ENCODE assay signal across 25 cellular contexts in genomic region chr17:33990943-33991706, GRCh38.
DNase-seq lines count a peak whose midpoint lies in the region; ATAC-seq and TF ChIP-seq lines count a peak whose summit lies in the region.
"Had no signal": no experiment of that assay in that cellular context is flagged by ENCODE, and none has a peak within 500 bp of the region (broad histone marks: within the 10 kb centered on the region; RNA-seq: fewer than 3 reads in every experiment).

No MANE protein-coding gene starts in this region.

- H4K5ac ChIP-seq in H9 (ENCODE audit: insufficient read length, low read depth, low read length), result no peak overlapping the region

- H3K9me3 ChIP-seq in BLaER1, result peaks cover 6% of the 10 kb centered on the region; the same call in 1 of the 2 replicates
- peaks cover 9% of the 10 kb centered on the region for H3K9me3 ChIP-seq in H9 (ENCODE audit: control insufficient read depth, low read depth, low read length)
- H3K9me3 ChIP-seq in PC-3 (ENCODE audit: low read length), result no peaks in the 10 kb centered on the region
- H3K9me3 ChIP-seq: sigmoid colon had no signal

- H3K27ac ChIP-seq in BLaER1, result no peak overlapping the region
- H3K27ac ChIP-seq in H9 (ENCODE audit: insufficient read length, low read depth, low read length), result no peak overlapping the region
- no peak overlapping the region for H3K27ac ChIP-seq in PC-3 (ENCODE audit: low read length)
- H3K27ac ChIP-seq: brain microvascular endothelial cell, heart right ventricle, sigmoid colon had no signal

- no peaks in the 10 kb centered on the region for H3K36me3 ChIP-seq in BLaER1
- H3K36me3 ChIP-seq in PC-3 (ENCODE audit: low read depth, low read length), result no peaks in the 10 kb centered on the region
- H3K36me3 ChIP-seq: brain microvascular endothelial cell, heart right ventricle, sigmoid colon had no signal

- H2AFZ ChIP-seq in H9 (ENCODE audit: low read length) (no peak overlapping the region), PC-3 (ENCODE audit: low read length) (no peak overlapping the region)

- H3K27me3 ChIP-seq in BLaER1 (no peaks in the 10 kb centered on the region), H9 (ENCODE audit: insufficient read depth, low read length) (no peaks in the 10 kb centered on the region), PC-3 (ENCODE audit: low read length) (no peaks in the 10 kb centered on the region)
- H3K27me3 ChIP-seq: brain microvascular endothelial cell, sigmoid colon had no signal

- peak; percentile 23 for DNase-seq in H9
- peak; percentile 5 for DNase-seq in OCI-M1 (lab: John Stamatoyannopoulos, UW)
- DNase-seq in kidney tubule cell (ENCODE audit: low spot score), result peak; percentile 13
- DNase-seq in germinal center (ENCODE audit: low spot score), result no peak
- no peak for DNase-seq in Right ventricle myocardium inferior (ENCODE audit: missing footprints)
- DNase-seq in PC-3, result no peak
- DNase-seq in stimulated activated naive CD4-positive, alpha-beta T cell treated with Interleukin-2 at 50 U/mL for 16 hours (lab: John Stamatoyannopoulos, UW), result no peak
- DNase-seq: activated CD4-positive, alpha-beta T cell treated with anti-CD3 and anti-CD28 coated beads, Interleukin-2, amount 50 U/mL, for 4 hours; activated CD4-positive, CD25-positive, alpha-beta regulatory T cell; activated naive CD4-positive, alpha-beta T cell treated with anti-CD3 and anti-CD28 coated beads, Interleukin-2, amount 10 ng/mL, durations not matched to agents 7 days and 5 days; amniotic stem cell; brain microvascular endothelial cell; CD4-positive, alpha-beta T cell; heart right ventricle; KBM-7; kidney glomerular epithelial cell; mesenchymal stem cell; NCI-H1048; NCI-H1694; NCI-H524 treated with DMSO at 0.1 percent for 48 hours; sigmoid colon; stimulated activated CD4-positive, alpha-beta T cell treated with anti-CD3 and anti-CD28 coated beads, Interleukin-4, amount 100 ng/mL, for 4 hours; T1000 had no signal

- H3K18ac ChIP-seq in H9 (ENCODE audit: insufficient read length, low read depth, low read length), result no peak overlapping the region

- no peak for ATAC-seq in Right ventricle myocardium inferior
- no peak for ATAC-seq in PC-3
- ATAC-seq: heart right ventricle; stimulated activated memory B cell treated with anti-CD40 and anti-IgM and Interleukin-4, amounts not matched to agents 10 μg/mL and 1 μg/mL and 100 μg/mL, for 72 hours had no signal

- intact Hi-C loops in Right ventricle myocardium inferior (cut with DNase I), result no loop called here
- intact Hi-C loops in PC-3 (cut with micrococcal nuclease), result no loop called here

- H2BK120ac ChIP-seq in H9 (ENCODE audit: low read depth, low read length, poor library complexity, severe bottlenecking), result no peak overlapping the region

- no peak overlapping the region for H2BK15ac ChIP-seq in H9 (ENCODE audit: low read depth, low read length)

- H3K27me3 Mint-ChIP-seq in H9 (ENCODE audit: low read depth), result peaks cover 3% of the 10 kb centered on the region

- H3K56ac ChIP-seq in H9 (ENCODE audit: insufficient read length, low read depth, low read length), result no peak overlapping the region

- H3K23ac ChIP-seq in H9 (ENCODE audit: insufficient read length, low read depth, low read length), result no peak overlapping the region

- no peak overlapping the region for H4K91ac ChIP-seq in H9 (ENCODE audit: insufficient read length, low read depth, low read length)

- no peak overlapping the region for H3K4ac ChIP-seq in H9 (ENCODE audit: low read depth, low read length)

- POLR2A ChIA-PET in PC-3 (lab: Charles Lee; ENCODE audit: unreplicated experiment), result no interaction called here

- peaks cover 35% of the 10 kb centered on the region for H3K4me1 ChIP-seq in BLaER1
- no peaks in the 10 kb centered on the region for H3K4me1 ChIP-seq in H9 (ENCODE audit: insufficient read depth, low read length)
- no peaks in the 10 kb centered on the region for H3K4me1 ChIP-seq in PC-3 (ENCODE audit: insufficient read depth, low read length)
- H3K4me1 ChIP-seq: heart right ventricle, sigmoid colon had no signal

- H3F3A ChIP-seq in PC-3 (ENCODE audit: low read length, unreplicated experiment), result no peaks in the 10 kb centered on the region

- peaks cover 12 to 16% of the 10 kb centered on the region in 2 experiments for H3K9me3 Mint-ChIP-seq in H9
- H3K9me3 Mint-ChIP-seq: activated naive CD4-positive, alpha-beta T cell treated with anti-CD3 and anti-CD28 coated beads, Interleukin-2, amount 10 ng/mL, durations not matched to agents 7 days and 5 days had no signal

- no peak overlapping the region for H3K4me3 Mint-ChIP-seq in H9
- H3K4me3 Mint-ChIP-seq: activated naive CD4-positive, alpha-beta T cell treated with anti-CD3 and anti-CD28 coated beads, Interleukin-2, amount 10 ng/mL, durations not matched to agents 7 days and 5 days; CD4-positive, alpha-beta T cell; stimulated activated memory B cell treated with anti-CD40 and anti-IgM and Interleukin-4, amounts not matched to agents 10 μg/mL and 1 μg/mL and 100 μg/mL, for 72 hours had no signal

- H3K4me3 ChIP-seq in BLaER1 (no peak overlapping the region), PC-3 (ENCODE audit: low read length) (no peak overlapping the region)
- H3K4me3 ChIP-seq: heart right ventricle, sigmoid colon had no signal

- TF ChIP-seq CTCF in H9 (conservative IDR thresholded peaks at IDR 0.05), result no peak
- no peak for TF ChIP-seq CTCF in PC-3 (conservative IDR thresholded peaks at IDR 0.05; ENCODE audit: low read depth, low read length)

- H3K4me2 ChIP-seq in BLaER1, result peak overlapping the region; percentile 70
- no peak overlapping the region for H3K4me2 ChIP-seq in H9 (ENCODE audit: insufficient read depth, insufficient read length, low read length)
- no peak overlapping the region for H3K4me2 ChIP-seq in PC-3 (ENCODE audit: low read length)

- H3K14ac ChIP-seq in H9 (ENCODE audit: insufficient read depth, low read length), result no peak overlapping the region

- CTCF ChIA-PET in PC-3 (lab: Charles Lee), result no interaction called here

- H4K20me1 ChIP-seq in BLaER1 (no peaks in the 10 kb centered on the region), H9 (ENCODE audit: control insufficient read depth, insufficient read depth, insufficient read length) (no peaks in the 10 kb centered on the region), PC-3 (ENCODE audit: low read length) (no peaks in the 10 kb centered on the region)

- peaks cover 3 to 11% of the 10 kb centered on the region in 2 experiments; a peak in 3 of 4 replicates for H3K4me1 Mint-ChIP-seq in H9
- H3K4me1 Mint-ChIP-seq: activated naive CD4-positive, alpha-beta T cell treated with anti-CD3 and anti-CD28 coated beads, Interleukin-2, amount 10 ng/mL, durations not matched to agents 7 days and 5 days; stimulated activated memory B cell treated with anti-CD40 and anti-IgM and Interleukin-4, amounts not matched to agents 10 μg/mL and 1 μg/mL and 100 μg/mL, for 72 hours had no signal

- H2BK5ac ChIP-seq in H9 (ENCODE audit: insufficient read length, low read length), result no peak overlapping the region

- no TSS peak for BruUV-seq in PC-3 (replicated peaks; lab: Mats Ljungman, UMichigan)

- no CpG with 5 or more reads among the region's 3 CpGs for WGBS in H9 (ENCODE audit: extremely low coverage, insufficient read length, low lambda C conversion rate)

- H2BK12ac ChIP-seq in H9 (ENCODE audit: insufficient read length, low read depth, low read length), result no peak overlapping the region

- no peaks in the 10 kb centered on the region for H3K79me1 ChIP-seq in H9 (ENCODE audit: insufficient read depth, low read depth, low read length, poor library complexity, severe bottlenecking)

- no peak overlapping the region for H2BK20ac ChIP-seq in H9 (ENCODE audit: low read depth, low read length, poor library complexity, severe bottlenecking)

- H3K36me3 Mint-ChIP-seq in H9 (ENCODE audit: insufficient read depth in 1 of 3, low read depth in 3 of 3), result peaks cover 4 to 12% (median 8%) of the 10 kb centered on the region in 3 experiments; a peak in 5 of 7 replicates
- H3K36me3 Mint-ChIP-seq: activated naive CD4-positive, alpha-beta T cell treated with anti-CD3 and anti-CD28 coated beads, Interleukin-2, amount 10 ng/mL, durations not matched to agents 7 days and 5 days; stimulated activated memory B cell treated with anti-CD40 and anti-IgM and Interleukin-4, amounts not matched to agents 10 μg/mL and 1 μg/mL and 100 μg/mL, for 72 hours had no signal

- H2AK5ac ChIP-seq in H9 (ENCODE audit: insufficient read length, low read length), result no peak overlapping the region

- no peaks in the 10 kb centered on the region for H3K23me2 ChIP-seq in H9 (ENCODE audit: insufficient read length, low read depth, low read length, poor library complexity, severe bottlenecking)

- H3K79me2 ChIP-seq in H9 (ENCODE audit: insufficient read depth, low read length), result no peaks in the 10 kb centered on the region
- no peaks in the 10 kb centered on the region for H3K79me2 ChIP-seq in PC-3 (ENCODE audit: low read length)

- H3K9ac ChIP-seq in BLaER1 (no peak overlapping the region), H9 (ENCODE audit: extremely low read depth, insufficient read length, low read length) (no peak overlapping the region), PC-3 (ENCODE audit: low read length) (no peak overlapping the region)

- no peaks in the 10 kb centered on the region for H3K9me2 ChIP-seq in PC-3 (replicated peaks; ENCODE audit: low read length)

- no peak overlapping the region for H3K27ac Mint-ChIP-seq in H9
- H3K27ac Mint-ChIP-seq: activated naive CD4-positive, alpha-beta T cell treated with anti-CD3 and anti-CD28 coated beads, Interleukin-2, amount 10 ng/mL, durations not matched to agents 7 days and 5 days; CD4-positive, alpha-beta T cell; stimulated activated memory B cell treated with anti-CD40 and anti-IgM and Interleukin-4, amounts not matched to agents 10 μg/mL and 1 μg/mL and 100 μg/mL, for 72 hours had no signal

- H4K8ac ChIP-seq in H9 (replicated peaks; ENCODE audit: insufficient read length, low read depth, low read length), result no peak overlapping the region

- H3T11ph ChIP-seq in H9 (ENCODE audit: low read length), result no peak overlapping the region

Comparison
In these comparisons a context has a peak if more than half of its experiments do, and no peak if none do; other contexts are left out.
1. DNase-seq: peak in H9 (single experiment), OCI-M1 (single experiment) and kidney tubule cell (single experiment); none in germinal center (single experiment), Right ventricle myocardium inferior (single experiment), PC-3 (single experiment) and stimulated activated naive CD4-positive, alpha-beta T cell treated with Interleukin-2 at 50 U/mL for 16 hours (single experiment).